In genomic region chr7:27992092-27992491, GRCh38 we compare ENCODE assay signal across 20 cellular contexts.
DNase-seq lines count a peak whose midpoint lies in the region; ATAC-seq, FAIRE-seq and TF ChIP-seq lines count a peak whose summit lies in the region.
"Had no signal": no experiment of that assay in that cellular context is flagged by ENCODE, and none has a peak within 500 bp of the region (broad histone marks: within the 10 kb centered on the region; RNA-seq: fewer than 3 reads in every experiment).

No MANE protein-coding gene starts in this region.

- peaks cover 34% of the 10 kb centered on the region for H4K20me1 ChIP-seq in astrocyte (ENCODE audit: insufficient read depth, low read length)

- H3K27me3 Mint-ChIP-seq in natural killer cell (ENCODE audit: low read depth in 2 of 2) = no peaks in the 10 kb centered on the region
- H3K27me3 Mint-ChIP-seq in natural killer cell treated with Interleukin-12 subunit alpha and Interleukin-12 subunit beta and Interleukin-15 and Interleukin-18, amount 100 ng/mL, for 72 hours = no peaks in the 10 kb centered on the region
- no peaks in the 10 kb centered on the region for H3K27me3 Mint-ChIP-seq in astrocyte (ENCODE audit: low read depth, unreplicated experiment)
- H3K27me3 Mint-ChIP-seq in nephron progenitor cell (ENCODE audit: low read depth, poor library complexity) = peaks cover 5% of the 10 kb centered on the region

- TF ChIP-seq CTCF in natural killer cell (IDR thresholded peaks at IDR 0.05) (no peak), astrocyte (IDR thresholded peaks at IDR 0.05; ENCODE audit: insufficient read depth, low read depth, low read length) (no peak), foreskin keratinocyte (conservative IDR thresholded peaks at IDR 0.05) (no peak), nephron progenitor cell (IDR thresholded peaks at IDR 0.05) (no peak)

- H3K27me3 ChIP-seq in astrocyte (ENCODE audit: insufficient read depth, low read length) = no peaks in the 10 kb centered on the region
- H3K27me3 ChIP-seq in foreskin keratinocyte = no peaks in the 10 kb centered on the region
- H3K27me3 ChIP-seq: gastroesophageal sphincter had no signal

- DNase-seq in natural killer cell (no peak), astrocyte (ENCODE audit: low read depth) (peak; percentile 62), frontal cortex (ENCODE audit: low spot score in 2 of 2) (peak in 1 of 2 donors; percentile 26), foreskin keratinocyte (no peak), nephron progenitor cell (no peak), dedifferentiated amniotic fluid mesenchymal stem cell (ENCODE audit: extremely low spot score) (no peak)
- DNase-seq in natural killer cell treated with Interleukin-12 subunit alpha and Interleukin-12 subunit beta and Interleukin-15 and Interleukin-18, amount 100 ng/mL, for 72 hours (ENCODE audit: low spot score) = no peak
- DNase-seq in stimulated activated naive CD4-positive, alpha-beta T cell treated with Interleukin-2 at 50 U/mL for 16 hours (lab: John Stamatoyannopoulos, UW) = no peak
- DNase-seq: activated CD4-positive, alpha-beta T cell treated with anti-CD3 and anti-CD28 coated beads, Interleukin-2, amount 50 U/mL, for 4 hours; aorta; endodermal cell; mesendoderm; NCI-H187 treated with DMSO at 0.1 percent for 48 hours; T-helper 2 cell had no signal

- intact Hi-C loops in natural killer cell (cut with micrococcal nuclease) = no loop called here

- no peak overlapping the region for H2AFZ ChIP-seq in astrocyte (ENCODE audit: low read depth, low read length)

- peaks cover 62 to 65% of the 10 kb centered on the region in 2 donors for H3K4me1 Mint-ChIP-seq in natural killer cell
- H3K4me1 Mint-ChIP-seq in natural killer cell treated with Interleukin-12 subunit alpha and Interleukin-12 subunit beta and Interleukin-15 and Interleukin-18, amount 100 ng/mL, for 72 hours (ENCODE audit: low read depth in 2 of 2) = peaks cover 47 to 48% of the 10 kb centered on the region in 2 donors
- peaks cover 6% of the 10 kb centered on the region for H3K4me1 Mint-ChIP-seq in astrocyte (ENCODE audit: low read depth, unreplicated experiment)
- no peaks in the 10 kb centered on the region for H3K4me1 Mint-ChIP-seq in nephron progenitor cell
- H3K4me1 Mint-ChIP-seq: CD14-positive monocyte, neural crest cell had no signal

- H3K4me1 ChIP-seq in astrocyte (ENCODE audit: insufficient read depth, low read length) (peaks cover 10% of the 10 kb centered on the region), foreskin keratinocyte (no peaks in the 10 kb centered on the region)

- H3K9ac ChIP-seq in astrocyte (ENCODE audit: low read length) = no peak overlapping the region

- H3K79me2 ChIP-seq in astrocyte (ENCODE audit: insufficient read depth, low read length) = peaks cover 4% of the 10 kb centered on the region

- no peaks in the 10 kb centered on the region for H3K9me3 ChIP-seq in astrocyte (ENCODE audit: insufficient read depth, low read depth, low read length)
- H3K9me3 ChIP-seq: gastroesophageal sphincter had no signal

- H3K36me3 ChIP-seq in astrocyte (ENCODE audit: insufficient read depth, low read length) = no peaks in the 10 kb centered on the region
- H3K36me3 ChIP-seq: gastroesophageal sphincter had no signal

- H3K4me3 Mint-ChIP-seq in natural killer cell (no peak overlapping the region), astrocyte (ENCODE audit: unreplicated experiment) (no peak overlapping the region), nephron progenitor cell (no peak overlapping the region)
- no peak overlapping the region for H3K4me3 Mint-ChIP-seq in natural killer cell treated with Interleukin-12 subunit alpha and Interleukin-12 subunit beta and Interleukin-15 and Interleukin-18, amount 100 ng/mL, for 72 hours
- H3K4me3 Mint-ChIP-seq: CD14-positive monocyte, endodermal cell, neural crest cell had no signal

- H3K4me2 ChIP-seq in astrocyte (ENCODE audit: low read length) = no peak overlapping the region

- peak overlapping the region; percentile 61 to 80 for H3K27ac Mint-ChIP-seq in natural killer cell
- H3K27ac Mint-ChIP-seq in natural killer cell treated with Interleukin-12 subunit alpha and Interleukin-12 subunit beta and Interleukin-15 and Interleukin-18, amount 100 ng/mL, for 72 hours = peak overlapping the region in 1 of 2 donors; percentile 72
- no peak overlapping the region for H3K27ac Mint-ChIP-seq in astrocyte (ENCODE audit: unreplicated experiment)
- no peak overlapping the region for H3K27ac Mint-ChIP-seq in nephron progenitor cell
- H3K27ac Mint-ChIP-seq: endodermal cell had no signal

- FAIRE-seq in astrocyte (lab: Jason Lieb, UNC) = no peak
- FAIRE-seq in frontal cortex (lab: Jason Lieb, UNC) = peak; percentile 79
- FAIRE-seq: GM12878, GM19239, H1 had no signal

- ATAC-seq in natural killer cell (no peak), foreskin keratinocyte (no peak)
- ATAC-seq in natural killer cell treated with Interleukin-12 subunit alpha and Interleukin-12 subunit beta and Interleukin-15 and Interleukin-18, amount 100 ng/mL, for 72 hours = no peak
- ATAC-seq: gastroesophageal sphincter, GM12878 had no signal

- H3K27ac ChIP-seq in astrocyte (ENCODE audit: low read depth, low read length) (no peak overlapping the region), foreskin keratinocyte (no peak overlapping the region)
- H3K27ac ChIP-seq: gastroesophageal sphincter had no signal

- H3K9me3 Mint-ChIP-seq in natural killer cell (no peaks in the 10 kb centered on the region), astrocyte (ENCODE audit: unreplicated experiment) (no peaks in the 10 kb centered on the region), nephron progenitor cell (peaks cover 20% of the 10 kb centered on the region)
- H3K9me3 Mint-ChIP-seq in natural killer cell treated with Interleukin-12 subunit alpha and Interleukin-12 subunit beta and Interleukin-15 and Interleukin-18, amount 100 ng/mL, for 72 hours = no peaks in the 10 kb centered on the region

- H3K36me3 Mint-ChIP-seq in natural killer cell = no peaks in the 10 kb centered on the region
- H3K36me3 Mint-ChIP-seq in natural killer cell treated with Interleukin-12 subunit alpha and Interleukin-12 subunit beta and Interleukin-15 and Interleukin-18, amount 100 ng/mL, for 72 hours = peaks cover 5% of the 10 kb centered on the region
- H3K36me3 Mint-ChIP-seq in astrocyte (ENCODE audit: low read depth, unreplicated experiment) = peaks cover 9% of the 10 kb centered on the region
- peaks cover 9% of the 10 kb centered on the region for H3K36me3 Mint-ChIP-seq in nephron progenitor cell (ENCODE audit: low read depth)

- no peak overlapping the region for H3K4me3 ChIP-seq in astrocyte (ENCODE audit: insufficient read depth, low read depth, low read length)
- H3K4me3 ChIP-seq: gastroesophageal sphincter, GM12878 had no signal

Comparison
In these comparisons a context has a peak if more than half of its experiments do, and no peak if none do; other contexts are left out.
1. H3K27ac Mint-ChIP-seq: peak in natural killer cell (2 of 2); none in astrocyte (single experiment) and nephron progenitor cell (single experiment).